Comparison of ENCODE assay signal across 1 cellular context in genomic region chr15:91865903-91866302, GRCh38.
TF ChIP-seq lines count a peak whose summit lies in the region.

No MANE protein-coding gene starts in this region.

TF ChIP-seq in WTC11, 78 proteins besides CTCF, POLR2A, EP300 and RAD21 (continued from another document):
- TF ChIP-seq ATF6 (CRISPR knock-in tag; IDR thresholded peaks at IDR 0.05): no peak
TF ChIP-seq in WTC11: peak in this region for 0.
